ENCODE assay signal across 12 cellular contexts in genomic region chr12:65163755-65164154, GRCh38. TPM values are rescaled to one million over a fixed set of nuclear protein-coding genes. Genes with fewer than 3 reads are reported as not detected.
DNase-seq lines count a peak whose midpoint lies in the region; ATAC-seq lines count a peak whose summit lies in the region.
"Had no signal": no experiment of that assay in that cellular context is flagged by ENCODE, and none has a peak within 500 bp of the region (broad histone marks: within the 10 kb centered on the region; RNA-seq: fewer than 3 reads in every experiment).

No MANE protein-coding gene starts in this region.

- no peaks in the 10 kb centered on the region for H3K9me3 Mint-ChIP-seq in activated T-cell treated with anti-CD3 and anti-CD28 coated beads, Interleukin-2, amount 50 U/mL, for 4 hours
- H3K9me3 Mint-ChIP-seq in stimulated activated effector memory CD8-positive, alpha-beta T cell treated with anti-CD3 and anti-CD28 coated beads, Interleukin-12 subunit alpha, Interleukin-12 subunit beta, amount 100 ng/mL, for 72 hours: no peaks in the 10 kb centered on the region
- no peaks in the 10 kb centered on the region for H3K9me3 Mint-ChIP-seq in immature natural killer cell

- no peaks in the 10 kb centered on the region for H3K4me1 Mint-ChIP-seq in activated T-cell treated with anti-CD3 and anti-CD28 coated beads, Interleukin-2, amount 50 U/mL, for 4 hours (ENCODE audit: low read depth)
- H3K4me1 Mint-ChIP-seq in stimulated activated effector memory CD8-positive, alpha-beta T cell treated with anti-CD3 and anti-CD28 coated beads, Interleukin-12 subunit alpha, Interleukin-12 subunit beta, amount 100 ng/mL, for 72 hours: no peaks in the 10 kb centered on the region
- H3K4me1 Mint-ChIP-seq in immature natural killer cell: peaks cover 1 to 2% of the 10 kb centered on the region in 2 donors

- ATAC-seq in activated T-cell treated with anti-CD3 and anti-CD28 coated beads, Interleukin-2, amount 50 U/mL, for 4 hours: peak; percentile 28 to 53
- ATAC-seq in HG02588 (IDR thresholded peaks at IDR 0.05; ENCODE audit: unreplicated experiment) (peak; percentile 60), HG03469 (IDR thresholded peaks at IDR 0.05; ENCODE audit: unreplicated experiment) (peak; percentile 71)
- peak; percentile 66 for ATAC-seq in stimulated activated effector memory CD8-positive, alpha-beta T cell treated with anti-CD3 and anti-CD28 coated beads, Interleukin-12 subunit alpha, Interleukin-12 subunit beta, amount 100 ng/mL, for 72 hours

- H3K36me3 Mint-ChIP-seq in activated T-cell treated with anti-CD3 and anti-CD28 coated beads, Interleukin-2, amount 50 U/mL, for 4 hours (ENCODE audit: insufficient read depth): no peaks in the 10 kb centered on the region
- H3K36me3 Mint-ChIP-seq in stimulated activated effector memory CD8-positive, alpha-beta T cell treated with anti-CD3 and anti-CD28 coated beads, Interleukin-12 subunit alpha, Interleukin-12 subunit beta, amount 100 ng/mL, for 72 hours: no peaks in the 10 kb centered on the region
- no peaks in the 10 kb centered on the region for H3K36me3 Mint-ChIP-seq in immature natural killer cell

- no peak for DNase-seq in activated T-cell treated with anti-CD3 and anti-CD28 coated beads, Interleukin-2, amount 50 U/mL, for 4 hours
- DNase-seq in activated T-cell treated with anti-CD3 and anti-CD28 coated beads for 4 hours (no peak), NCI-H2029 treated with DMSO at 0.1 percent for 48 hours (lab: John Stamatoyannopoulos, UW) (no peak), immature natural killer cell (no peak)
- DNase-seq in stimulated activated effector memory CD8-positive, alpha-beta T cell treated with anti-CD3 and anti-CD28 coated beads, Interleukin-12 subunit alpha, Interleukin-12 subunit beta, amount 100 ng/mL, for 72 hours (ENCODE audit: low spot score in 2 of 2): no peak
- DNase-seq in stimulated activated CD4-positive, alpha-beta T cell treated with anti-CD3 and anti-CD28 coated beads, Interleukin-4, amount 100 ng/mL, for 1 hour: no peak
- DNase-seq: ACHN, NCI-H345, SW 1271 had no signal

- H3K27ac Mint-ChIP-seq in stimulated activated effector memory CD8-positive, alpha-beta T cell treated with anti-CD3 and anti-CD28 coated beads, Interleukin-12 subunit alpha, Interleukin-12 subunit beta, amount 100 ng/mL, for 72 hours: no peak overlapping the region
- no peak overlapping the region for H3K27ac Mint-ChIP-seq in immature natural killer cell

- peaks cover 29% of the 10 kb centered on the region for H3K27me3 Mint-ChIP-seq in activated T-cell treated with anti-CD3 and anti-CD28 coated beads, Interleukin-2, amount 50 U/mL, for 4 hours (ENCODE audit: low read depth)
- H3K27me3 Mint-ChIP-seq in immature natural killer cell (ENCODE audit: low read depth in 3 of 3): peaks cover 0 to 4% (median 2%) of the 10 kb centered on the region in 3 donors

- H3K4me3 Mint-ChIP-seq in activated T-cell treated with anti-CD3 and anti-CD28 coated beads, Interleukin-2, amount 50 U/mL, for 4 hours: no peak overlapping the region
- no peak overlapping the region for H3K4me3 Mint-ChIP-seq in stimulated activated effector memory CD8-positive, alpha-beta T cell treated with anti-CD3 and anti-CD28 coated beads, Interleukin-12 subunit alpha, Interleukin-12 subunit beta, amount 100 ng/mL, for 72 hours
- H3K4me3 Mint-ChIP-seq in immature natural killer cell: no peak overlapping the region

RNA-seq across cellular contexts. Expression of gene LEMD3, which starts 5.6 kb away (rescaled TPM):
- 10 to 100 TPM; 30.9 to 34.3 (median 32.5) TPM for total RNA-seq in activated T-cell treated with anti-CD3 and anti-CD28 coated beads, Interleukin-2, amount 50 U/mL, for 4 hours
- 10 to 100 TPM; 19.0 to 44.3 (median 26.8) TPM for polyA plus RNA-seq in immature natural killer cell

RNA-seq across cellular contexts. Expression of gene WIF1, which starts 42.6 kb away (rescaled TPM):
- under 1 TPM in 1 of 3 donors, not detected in 2; 0.08 TPM for total RNA-seq in activated T-cell treated with anti-CD3 and anti-CD28 coated beads, Interleukin-2, amount 50 U/mL, for 4 hours
- polyA plus RNA-seq in immature natural killer cell: not detected
- total RNA-seq: astrocyte had no signal
